8 cellular contexts compared by ENCODE assay signal in the genomic region with DNA sequence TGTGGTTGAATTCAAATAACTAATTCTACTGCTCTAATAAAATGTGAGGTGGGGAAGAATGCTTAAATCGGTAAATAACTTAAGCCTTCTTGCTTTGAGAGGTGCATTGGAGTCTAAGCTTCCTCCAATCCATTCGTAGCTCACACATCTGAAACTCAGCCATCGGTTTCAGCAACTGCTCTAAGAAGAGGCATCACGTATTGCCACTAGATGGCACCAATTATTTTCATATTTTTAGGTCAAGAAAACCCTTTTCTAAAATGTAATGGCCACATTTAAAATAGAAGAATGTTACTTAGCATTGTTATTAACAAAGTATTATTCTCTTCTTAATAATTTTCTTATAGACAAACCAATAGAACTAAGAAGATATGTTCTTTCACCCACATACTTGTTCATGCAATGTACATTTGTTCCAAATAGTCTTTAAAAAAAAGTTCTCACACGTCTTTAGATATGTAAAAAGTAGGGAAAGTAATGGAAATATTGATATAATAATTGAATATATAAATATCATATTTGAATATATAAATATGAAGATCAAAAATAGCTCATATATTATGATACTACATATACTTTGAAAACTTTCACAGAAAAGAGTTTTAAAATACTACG.
DNase-seq lines count a peak whose midpoint lies in the region; ATAC-seq lines count a peak whose summit lies in the region.

No MANE protein-coding gene starts in this region.

- DNase-seq in COLO829 (ENCODE audit: low spot score) (peak; percentile 6), NCI-H2227 treated with DMSO at 0.1 percent for 48 hours (lab: John Stamatoyannopoulos, UW) (peak; percentile 26), T47D (ENCODE audit: low read depth in 1 of 2, low spot score in 1 of 2) (peak; percentile 4 to 39), myocyte (ENCODE audit: low read depth) (peak; percentile 24)
- DNase-seq in activated CD4-positive, alpha-beta T cell treated with anti-CD3 and anti-CD28 coated beads for 4 hours, result no peak

- peak; percentile 45 for ATAC-seq in HG02588 (IDR thresholded peaks at IDR 0.05; ENCODE audit: unreplicated experiment)
- no peak for ATAC-seq in GM19452 (IDR thresholded peaks at IDR 0.05; ENCODE audit: unreplicated experiment)
- ATAC-seq in GM21619 (IDR thresholded peaks at IDR 0.05; ENCODE audit: unreplicated experiment), result no peak

- in situ Hi-C loops in T47D (cut with HindIII; ENCODE audit: low pct_unique_long_range_greater_than_20kb, low sequenced_read_pairs), result no loop called here

Comparison
In these comparisons a context has a peak if more than half of its experiments do, and no peak if none do; other contexts are left out.
1. DNase-seq: peak in COLO829 (single experiment), NCI-H2227 treated with DMSO at 0.1 percent for 48 hours (single experiment), T47D (2 of 2) and myocyte (single experiment); none in activated CD4-positive, alpha-beta T cell treated with anti-CD3 and anti-CD28 coated beads for 4 hours (0 of 2).